In the genomic region with DNA sequence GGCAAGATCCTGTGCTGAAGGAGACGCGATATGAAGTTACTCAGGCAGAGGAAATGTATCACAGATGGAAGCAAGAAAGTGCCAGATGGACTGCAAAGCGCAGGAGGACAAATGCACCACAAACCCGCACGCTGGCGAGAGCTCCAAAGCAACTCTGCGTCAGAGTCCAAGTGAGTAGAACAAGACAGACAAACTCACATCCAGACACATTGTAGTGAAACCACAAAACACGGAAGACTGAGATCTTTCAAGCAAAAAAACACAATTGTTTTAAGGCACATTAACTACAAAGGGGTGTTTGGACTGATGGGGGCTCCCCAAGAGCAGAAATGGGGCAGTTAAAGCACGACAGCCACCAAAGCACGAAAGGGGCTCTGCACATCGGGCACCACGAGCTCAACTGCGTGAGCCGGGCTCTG, we compare ENCODE assay signal across 13 cellular contexts. TPM values are rescaled to one million over a fixed set of nuclear protein-coding genes. Genes with fewer than 3 reads are reported as not detected.
DNase-seq lines count a peak whose midpoint lies in the region; ATAC-seq and TF ChIP-seq lines count a peak whose summit lies in the region.
"Had no signal": no experiment of that assay in that cellular context is flagged by ENCODE, and none has a peak within 500 bp of the region (broad histone marks: within the 10 kb centered on the region; RNA-seq: fewer than 3 reads in every experiment).

No MANE protein-coding gene starts in this region.

- peaks cover 27% of the 10 kb centered on the region for H3K4me1 Mint-ChIP-seq in brain

- H4K20me1 ChIP-seq in GM23248 (ENCODE audit: insufficient read depth), result no peaks in the 10 kb centered on the region

- no peaks in the 10 kb centered on the region for H3K9me3 ChIP-seq in GM23248 (ENCODE audit: low read depth)
- H3K9me3 ChIP-seq: ascending aorta had no signal

- peaks cover 4 to 18% (median 12%) of the 10 kb centered on the region in 5 experiments for H3K9me3 Mint-ChIP-seq in brain

- H3K4me3 ChIP-seq in GM23248, result peak overlapping the region; percentile 12
- H3K4me3 ChIP-seq: ascending aorta had no signal

- H2AFZ ChIP-seq in GM23248, result no peak overlapping the region; the same call in 1 of the 2 replicates

- peaks cover 85% of the 10 kb centered on the region for H3K27me3 ChIP-seq in GM23248 (replicated peaks; ENCODE audit: insufficient read depth)
- H3K27me3 ChIP-seq: ascending aorta had no signal

- peaks cover 12% of the 10 kb centered on the region for H3F3A ChIP-seq in GM23248 (ENCODE audit: insufficient read depth)

- H3K4me2 ChIP-seq in GM23248 (ENCODE audit: unreplicated experiment), result peak overlapping the region; percentile 49

- H3K36me3 Mint-ChIP-seq in brain, result no peaks in the 10 kb centered on the region

- in situ Hi-C loops in GM23248 (cut with MboI), result no loop called here

- no peaks in the 10 kb centered on the region for H3K9me2 ChIP-seq in GM23248 (ENCODE audit: insufficient read depth)

- H3K36me3 ChIP-seq in GM23248 (ENCODE audit: low read depth), result no peaks in the 10 kb centered on the region
- H3K36me3 ChIP-seq: ascending aorta had no signal

- H3K27me3 Mint-ChIP-seq in brain, result peaks cover 20% of the 10 kb centered on the region

- H3K4me1 ChIP-seq in GM23248 (ENCODE audit: insufficient read depth), result peaks cover 11% of the 10 kb centered on the region
- H3K4me1 ChIP-seq: ascending aorta had no signal

- WGBS in GM23248 (ENCODE audit: low coverage in 1 of 2, low lambda C conversion rate in 2 of 2, missing lambda C conversion rate in 2 of 2), 2 experiments, result 4 to 6% methylated on average over 14 of the region's 14 CpGs

- peak overlapping the region in 1 of 5 experiments; percentile 1 for H3K4me3 Mint-ChIP-seq in brain

- no peak for TF ChIP-seq CTCF in brain (conservative IDR thresholded peaks at IDR 0.05)

- no peak overlapping the region for H3K9ac ChIP-seq in GM23248

- no peak for ATAC-seq in GM18873 (IDR thresholded peaks at IDR 0.05; ENCODE audit: low FRiP score, unreplicated experiment)

- H3K27ac ChIP-seq in GM23248, result no peak overlapping the region
- H3K27ac ChIP-seq: ascending aorta, HL-60 had no signal

- peak overlapping the region; percentile 12 to 85 (median 73) for H3K27ac Mint-ChIP-seq in brain

- DNase-seq in AG20443 (ENCODE audit: low spot score) (peak; percentile 81), GM23248 (peak; percentile 84), iris pigment epithelial cell (ENCODE audit: low read depth) (peak; percentile 22), NCI-H2029 (lab: John Stamatoyannopoulos, UW) (no peak), NCI-H82 treated with DMSO at 0.1 percent for 48 hours (lab: John Stamatoyannopoulos, UW; ENCODE audit: unreplicated experiment) (no peak), HCEC 1CT (no peak)
- DNase-seq: stimulated activated CD4-positive, alpha-beta T cell treated with anti-CD3 and anti-CD28 coated beads, Interleukin-4, amount 100 ng/mL, for 24 hours; stimulated activated naive CD4-positive, alpha-beta T cell treated with Interleukin-2 at 50 U/mL for 16 hours; T-helper 9 cell had no signal

- no peaks in the 10 kb centered on the region for H3K79me2 ChIP-seq in GM23248 (ENCODE audit: insufficient read depth)

RNA-seq across cellular contexts. Expression of a gene that starts 39.2 kb away (rescaled TPM):
- not detected in 2 replicates for total RNA-seq in GM23248 (2014; rRNA removed; shearing (Covaris generic))
- polyA plus RNA-seq in GM23248 (2016; fragmentation: Nextera tagmentation; extraction: Ambion mirVana) (not detected in 2 replicates), brain (ENCODE audit: insufficient read depth, low read depth, low replicate concordance) (8.4 TPM)

Comparison
In these comparisons a context has a peak if more than half of its experiments do, and no peak if none do; other contexts are left out.
1. DNase-seq: peak in AG20443 (single experiment), GM23248 (single experiment) and iris pigment epithelial cell (single experiment); none in NCI-H2029 (single experiment), NCI-H82 treated with DMSO at 0.1 percent for 48 hours (single experiment) and HCEC 1CT (single experiment).